In genomic region chr21:43603641-43604504, GRCh38 we compare ENCODE assay signal across 13 cellular contexts. TPM values are rescaled to one million over a fixed set of nuclear protein-coding genes. Genes with fewer than 3 reads are reported as not detected.
DNase-seq lines count a peak whose midpoint lies in the region; ATAC-seq and TF ChIP-seq lines count a peak whose summit lies in the region.
"Had no signal": no experiment of that assay in that cellular context is flagged by ENCODE, and none has a peak within 500 bp of the region (broad histone marks: within the 10 kb centered on the region; RNA-seq: fewer than 3 reads in every experiment).

No MANE protein-coding gene starts in this region.

- H3K27me3 ChIP-seq in smooth muscle cell (ENCODE audit: low read depth), result no peaks in the 10 kb centered on the region
- H3K27me3 ChIP-seq: Peyer's patch had no signal

- H3K79me2 ChIP-seq in smooth muscle cell (ENCODE audit: low read depth), result no peaks in the 10 kb centered on the region

- peak overlapping the region; percentile 17 for H3K9ac ChIP-seq in smooth muscle cell (ENCODE audit: low read depth)

- peak overlapping the region; percentile 96 for H3K27ac ChIP-seq in smooth muscle cell (ENCODE audit: low read depth)
- H3K27ac ChIP-seq: Peyer's patch, WERI-Rb-1 had no signal

- intact Hi-C loops in left cardiac atrium (cut with DNase I), result no loop called here

- no peak for TF ChIP-seq CTCF in smooth muscle cell (IDR thresholded peaks at IDR 0.05; ENCODE audit: borderline replicate concordance, insufficient read depth, poor library complexity, severe bottlenecking)

- 65% methylated on average over 7 of the region's 8 CpGs for WGBS in smooth muscle cell (ENCODE audit: low lambda C conversion rate)

- no peak overlapping the region for H2AFZ ChIP-seq in smooth muscle cell (ENCODE audit: low read depth)

- H3F3A ChIP-seq in smooth muscle cell (ENCODE audit: low read depth), result peaks cover 44% of the 10 kb centered on the region

- no peaks in the 10 kb centered on the region for H4K20me1 ChIP-seq in smooth muscle cell (ENCODE audit: low read depth)

- no peaks in the 10 kb centered on the region for H3K36me3 ChIP-seq in smooth muscle cell (ENCODE audit: low read depth)
- H3K36me3 ChIP-seq: Peyer's patch, WERI-Rb-1 had no signal

- H3K4me1 ChIP-seq in smooth muscle cell (ENCODE audit: low read depth), result peaks cover 23% of the 10 kb centered on the region
- H3K4me1 ChIP-seq: Peyer's patch had no signal

- H3K4me3 ChIP-seq in smooth muscle cell, result no peak overlapping the region
- H3K4me3 ChIP-seq: Peyer's patch had no signal

- peak; percentile 10 to 20 for ATAC-seq in left cardiac atrium
- no peak for ATAC-seq in GM19324 (IDR thresholded peaks at IDR 0.05; ENCODE audit: low FRiP score, unreplicated experiment)

- DNase-seq in NCI-H2171 treated with DMSO at 0.1 percent for 48 hours (lab: John Stamatoyannopoulos, UW), result peak; percentile 26
- no peak for DNase-seq in NCI-H2171 (lab: John Stamatoyannopoulos, UW)
- peak; percentile 26 for DNase-seq in SW480 (ENCODE audit: low spot score)
- no peak for DNase-seq in left cardiac atrium
- DNase-seq in smooth muscle cell (lab: John Stamatoyannopoulos, UW; ENCODE audit: unreplicated experiment), result no peak
- no peak for DNase-seq in NCI-H1417 treated with DMSO at 0.1 percent for 48 hours (lab: John Stamatoyannopoulos, UW)
- no peak for DNase-seq in COR-L47 (lab: John Stamatoyannopoulos, UW)
- DNase-seq: activated T-cell treated with anti-CD3 and anti-CD28 coated beads, Interleukin-2, amount 50 U/mL, for 1 hour; naive B cell; NCI-H1436 treated with DMSO at 0.1 percent for 48 hours; Peyer's patch; WERI-Rb-1 had no signal

- peak overlapping the region; percentile 28 for H3K4me2 ChIP-seq in smooth muscle cell

- H3K9me3 ChIP-seq in smooth muscle cell (replicated peaks; ENCODE audit: low read depth), result no peaks in the 10 kb centered on the region
- H3K9me3 ChIP-seq: Peyer's patch had no signal

RNA-seq across cellular contexts. Expression of gene HSF2BP, which starts 55.4 kb away (rescaled TPM):
- total RNA-seq in left cardiac atrium (under 1 TPM in 1 of 2 donors, not detected in 1; 0.68 TPM), smooth muscle cell (1.9 and 3.4 TPM in 2 replicates)
- 0.97 and 1.6 TPM in 2 replicates for polyA plus RNA-seq in smooth muscle cell

RNA-seq across cellular contexts. Expression of gene RRP1B, which starts 55.5 kb away (rescaled TPM):
- 10 to 100 TPM; 11.0 to 14.2 TPM for total RNA-seq in left cardiac atrium
- total RNA-seq in smooth muscle cell, result 19.3 and 24.7 TPM in 2 replicates
- polyA plus RNA-seq in smooth muscle cell, result 10.6 and 17.6 TPM in 2 replicates

Comparison
In these comparisons a context has a peak if more than half of its experiments do, and no peak if none do; other contexts are left out.
1. DNase-seq: peak in NCI-H2171 treated with DMSO at 0.1 percent for 48 hours (single experiment) and SW480 (single experiment); none in NCI-H2171 (single experiment), left cardiac atrium (single experiment), smooth muscle cell (single experiment), NCI-H1417 treated with DMSO at 0.1 percent for 48 hours (single experiment) and COR-L47 (single experiment).